ENCODE assay signal across 12 cellular contexts in the genomic region with DNA sequence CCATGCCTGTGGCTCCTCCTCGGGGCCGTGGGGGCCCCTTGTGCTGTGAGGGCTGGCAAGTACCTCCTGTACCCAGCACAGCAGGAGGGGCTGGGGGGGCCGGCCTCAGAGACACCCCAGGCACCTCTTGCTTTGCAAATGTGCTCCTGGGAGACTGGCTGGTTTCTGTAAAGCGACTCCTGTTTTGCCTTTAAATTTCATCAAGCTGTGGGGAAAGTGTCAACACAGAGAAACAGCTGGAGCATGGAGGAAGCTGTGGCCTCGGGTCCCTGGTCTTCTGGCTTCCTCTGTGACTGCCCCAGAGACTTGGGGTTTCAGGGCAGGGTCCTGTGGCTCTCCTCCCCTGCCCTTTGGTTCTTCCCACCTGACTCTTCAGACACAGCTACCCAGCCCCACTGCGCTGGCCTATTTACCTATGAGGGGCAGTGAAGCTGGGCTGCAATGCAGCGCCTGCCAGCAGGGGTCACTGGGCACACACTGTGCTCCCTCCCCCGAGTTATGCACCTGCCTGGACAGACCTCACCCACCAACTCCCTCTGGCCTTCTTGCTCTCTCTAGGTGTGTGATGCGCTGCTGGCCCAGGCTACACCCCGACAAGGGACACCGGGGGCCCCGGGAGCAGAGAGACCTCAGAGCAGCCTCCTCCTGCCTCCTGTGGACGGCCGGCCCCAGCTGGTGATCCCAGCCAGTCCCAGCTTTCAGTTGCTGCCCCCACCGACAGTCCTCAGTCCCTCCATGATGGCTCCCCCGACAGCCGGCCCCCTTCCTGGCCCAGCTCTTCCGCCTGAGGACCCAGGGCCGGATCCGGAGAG. TPM values are rescaled to one million over a fixed set of nuclear protein-coding genes. Genes with fewer than 3 reads are reported as not detected.
DNase-seq lines count a peak whose midpoint lies in the region; ATAC-seq, FAIRE-seq and TF ChIP-seq lines count a peak whose summit lies in the region.
"Had no signal": no experiment of that assay in that cellular context is flagged by ENCODE, and none has a peak within 500 bp of the region (broad histone marks: within the 10 kb centered on the region; RNA-seq: fewer than 3 reads in every experiment).

No MANE protein-coding gene starts in this region.

- ATAC-seq in HCT116 (peak; percentile 69), left lobe of liver (peak; percentile 29), GM21737 (IDR thresholded peaks at IDR 0.05; ENCODE audit: unreplicated experiment) (no peak)
- ATAC-seq in activated T-helper 17 cell treated with anti-CD3 and anti-CD28 coated beads, Interleukin-2, amount 50 U/mL, for 72 hours (replicated peaks), result peak; percentile 60
- ATAC-seq: naive thymus-derived CD8-positive, alpha-beta T cell had no signal

- no peaks in the 10 kb centered on the region for H3K79me2 ChIP-seq in HCT116 (ENCODE audit: insufficient read depth, low read length)

- peak in 2 of 3 experiments; percentile 60 to 62; a peak in 5 of 6 replicates for TF ChIP-seq CTCF in HCT116 (IDR thresholded peaks at IDR 0.05 in 2 of 3, conservative IDR thresholded peaks at IDR 0.05 in 1 of 3; ENCODE audit: borderline replicate concordance in 1 of 3, insufficient read depth in 1 of 3, low read depth in 2 of 3, low read length in 2 of 3)
- no peak for TF ChIP-seq CTCF in kidney (IDR thresholded peaks at IDR 0.05; ENCODE audit: borderline replicate concordance, extremely low read depth, insufficient read depth)

- no peak for FAIRE-seq in kidney (lab: Jason Lieb, UNC)
- FAIRE-seq: TTC549 had no signal

- DNase-seq in HCT116 (ENCODE audit: low read depth, low spot score) (no peak), left lobe of liver (ENCODE audit: low spot score) (no peak), kidney (no peak), T1000 (lab: John Stamatoyannopoulos, UW) (no peak), NCI-H1417 (lab: John Stamatoyannopoulos, UW) (no peak)
- DNase-seq: naive thymus-derived CD8-positive, alpha-beta T cell had no signal

- CTCF ChIA-PET in HCT116 (lab: Charles Lee), result no interaction called here

- H3K27me3 Mint-ChIP-seq in activated T-helper 17 cell treated with anti-CD3 and anti-CD28 coated beads, Interleukin-2, amount 50 U/mL, for 72 hours, result no peaks in the 10 kb centered on the region
- H3K27me3 Mint-ChIP-seq: naive thymus-derived CD8-positive, alpha-beta T cell had no signal

- peak overlapping the region in 4 of 10 experiments; percentile 4 to 36 (median 20); a peak in 4 of 20 replicates for H3K4me3 ChIP-seq in BLaER1 treated with 17β-estradiol and CSF1 and Interleukin-3, amounts not matched to agents 10 nM and 100 nM
- H3K4me3 ChIP-seq in HCT116 (replicated peaks in 1 of 2; ENCODE audit: low read depth in 1 of 2, low read length in 2 of 2), result no peak overlapping the region
- no peak overlapping the region for H3K4me3 ChIP-seq in kidney (ENCODE audit: low read length in 2 of 2)

- no peak for TF ChIP-seq POLR2A in HCT116 (IDR thresholded peaks at IDR 0.05; ENCODE audit: borderline replicate concordance, extremely low read depth, insufficient read depth, insufficient read length)

- no peak overlapping the region for H3K27ac Mint-ChIP-seq in activated T-helper 17 cell treated with anti-CD3 and anti-CD28 coated beads, Interleukin-2, amount 50 U/mL, for 72 hours

- peak overlapping the region in 8 of 11 experiments; percentile 41 to 81 (median 72); a peak in 17 of 22 replicates for H3K9ac ChIP-seq in BLaER1 treated with 17β-estradiol and CSF1 and Interleukin-3, amounts not matched to agents 10 nM and 100 nM
- H3K9ac ChIP-seq in HCT116 (ENCODE audit: low read length) (no peak overlapping the region), kidney (ENCODE audit: low read length in 2 of 2) (no peak overlapping the region)

- H3K27ac ChIP-seq in BLaER1 treated with 17β-estradiol and CSF1 and Interleukin-3, amounts not matched to agents 10 nM and 100 nM, result peak overlapping the region in 9 of 11 experiments; percentile 29 to 94 (median 87); a peak in 17 of 22 replicates
- H3K27ac ChIP-seq in HCT116 (ENCODE audit: low read depth, low read length) (no peak overlapping the region), kidney (ENCODE audit: low read depth in 2 of 2, low read length in 2 of 2) (no peak overlapping the region)

- H3K4me1 ChIP-seq in BLaER1 treated with 17β-estradiol and CSF1 and Interleukin-3, amounts not matched to agents 10 nM and 100 nM, result peaks cover 0 to 93% (median 71%) of the 10 kb centered on the region in 10 experiments; a peak in 17 of 20 replicates
- H3K4me1 ChIP-seq in HCT116 (ENCODE audit: control insufficient read depth in 1 of 2, insufficient read depth in 2 of 2, low read length in 2 of 2), result no peaks in the 10 kb centered on the region
- no peaks in the 10 kb centered on the region for H3K4me1 ChIP-seq in kidney (ENCODE audit: control insufficient read depth in 1 of 2, insufficient read depth in 1 of 2, low read depth in 1 of 2, low read length in 2 of 2)

- peaks cover 0 to 28% (median 0%) of the 10 kb centered on the region in 11 experiments; a peak in 7 of 22 replicates for H4K20me1 ChIP-seq in BLaER1 treated with 17β-estradiol and CSF1 and Interleukin-3, amounts not matched to agents 10 nM and 100 nM
- H4K20me1 ChIP-seq in HCT116 (ENCODE audit: insufficient read depth), result no peaks in the 10 kb centered on the region

- RAD21 ChIA-PET in HCT116 (lab: Charles Lee; ENCODE audit: low non-redundant PET in 1 of 2, low total read pairs in 2 of 2, uncharacterized antibody in 2 of 2, unreplicated experiment in 2 of 2), result no interaction called here

- BruUV-seq in HCT116 (replicated peaks; lab: Mats Ljungman, UMichigan), result no TSS peak

- H2AFZ ChIP-seq in HCT116 (ENCODE audit: low read depth, low read length, poor library complexity, severe bottlenecking), result no peak overlapping the region

- H3K9me3 Mint-ChIP-seq in activated T-helper 17 cell treated with anti-CD3 and anti-CD28 coated beads, Interleukin-2, amount 50 U/mL, for 72 hours, result no peaks in the 10 kb centered on the region
- H3K9me3 Mint-ChIP-seq: naive thymus-derived CD8-positive, alpha-beta T cell had no signal

- intact Hi-C loops in HCT116 (cut with micrococcal nuclease), result no loop called here
- intact Hi-C loops in kidney (cut with DNase I), result no loop called here

- TF ChIP-seq RAD21 in HCT116 (IDR thresholded peaks at IDR 0.05; ENCODE audit: low read depth), result no peak; the same call in 1 of the 2 replicates

- POLR2A ChIA-PET in HCT116 (lab: Charles Lee), result no interaction called here

- no peaks in the 10 kb centered on the region for H3K9me2 ChIP-seq in HCT116 (ENCODE audit: insufficient read depth)

- H3K4me3 Mint-ChIP-seq in activated T-helper 17 cell treated with anti-CD3 and anti-CD28 coated beads, Interleukin-2, amount 50 U/mL, for 72 hours, result no peak overlapping the region
- H3K4me3 Mint-ChIP-seq: naive thymus-derived CD8-positive, alpha-beta T cell had no signal

- peaks cover 10 to 27% (median 22%) of the 10 kb centered on the region in 11 experiments; a peak in 18 of 22 replicates for H3K27me3 ChIP-seq in BLaER1 treated with 17β-estradiol and CSF1 and Interleukin-3, amounts not matched to agents 10 nM and 100 nM
- H3K27me3 ChIP-seq in HCT116 (ENCODE audit: insufficient read depth, low read length), result peaks cover 7% of the 10 kb centered on the region; the same call in 1 of the 2 replicates
- H3K27me3 ChIP-seq: vagina had no signal

- peaks cover 0 to 8% (median 0%) of the 10 kb centered on the region in 11 experiments; a peak in 3 of 22 replicates for H3K9me3 ChIP-seq in BLaER1 treated with 17β-estradiol and CSF1 and Interleukin-3, amounts not matched to agents 10 nM and 100 nM (replicated peaks in 1 of 11)
- H3K9me3 ChIP-seq in HCT116 (ENCODE audit: control insufficient read depth in 1 of 2, insufficient read depth in 1 of 2, low read depth in 1 of 2, low read length in 2 of 2) (peaks cover 3 to 9% of the 10 kb centered on the region in 2 experiments; a peak in 2 of 4 replicates), kidney (ENCODE audit: control insufficient read depth in 1 of 2, low read length in 2 of 2) (no peaks in the 10 kb centered on the region)
- H3K9me3 ChIP-seq: vagina had no signal

- no peaks in the 10 kb centered on the region for H3K36me3 ChIP-seq in BLaER1 treated with 17β-estradiol and CSF1 and Interleukin-3, amounts not matched to agents 10 nM and 100 nM
- H3K36me3 ChIP-seq in HCT116 (ENCODE audit: control insufficient read depth in 1 of 2, insufficient read depth in 2 of 2, low read length in 2 of 2) (no peaks in the 10 kb centered on the region), kidney (ENCODE audit: control insufficient read depth in 1 of 2, insufficient read depth in 2 of 2, low read length in 2 of 2) (no peaks in the 10 kb centered on the region)
- H3K36me3 ChIP-seq: vagina had no signal

- H3K4me2 ChIP-seq in BLaER1 treated with 17β-estradiol and CSF1 and Interleukin-3, amounts not matched to agents 10 nM and 100 nM, result peak overlapping the region in 10 of 11 experiments; percentile 32 to 95 (median 82); a peak in 19 of 22 replicates
- no peak overlapping the region for H3K4me2 ChIP-seq in HCT116 (ENCODE audit: low read length)

- no peaks in the 10 kb centered on the region for H3K4me1 Mint-ChIP-seq in activated T-helper 17 cell treated with anti-CD3 and anti-CD28 coated beads, Interleukin-2, amount 50 U/mL, for 72 hours

- no peaks in the 10 kb centered on the region for H3K36me3 Mint-ChIP-seq in activated T-helper 17 cell treated with anti-CD3 and anti-CD28 coated beads, Interleukin-2, amount 50 U/mL, for 72 hours (ENCODE audit: low read depth)
- H3K36me3 Mint-ChIP-seq: naive thymus-derived CD8-positive, alpha-beta T cell had no signal

RNA-seq across cellular contexts. Expression of gene PEX10, which starts 17.6 kb away (rescaled TPM):
- 27.9 TPM for total RNA-seq in HCT116 (2021; ENCODE audit: unreplicated experiment)
- 20.3 and 23.2 TPM in 2 replicates for polyA plus RNA-seq in HCT116 (2012)
- total RNA-seq in activated T-helper 17 cell treated with anti-CD3 and anti-CD28 coated beads, Interleukin-2, amount 50 U/mL, for 72 hours, result 10 to 100 TPM; 10.0 to 13.1 TPM
- total RNA-seq in left lobe of liver, result 10.3 TPM
- total RNA-seq in kidney, result 25.6 TPM
- polyA plus RNA-seq in kidney (ENCODE audit: insufficient read depth, low read depth, low replicate concordance), result 26.8 TPM

RNA-seq across cellular contexts. Expression of gene RER1, which starts 38.3 kb away (rescaled TPM):
- total RNA-seq in HCT116 (2021; ENCODE audit: unreplicated experiment) (155 TPM), left lobe of liver (163 TPM), kidney (162 TPM)
- polyA plus RNA-seq in HCT116 (2012), result 137 and 147 TPM in 2 replicates
- 100 to 1,000 TPM; 120 to 180 TPM for total RNA-seq in activated T-helper 17 cell treated with anti-CD3 and anti-CD28 coated beads, Interleukin-2, amount 50 U/mL, for 72 hours
- polyA plus RNA-seq in kidney (ENCODE audit: insufficient read depth, low read depth, low replicate concordance), result 158 TPM

RNA-seq across cellular contexts. Expression of gene MORN1, which starts 38.6 kb away (rescaled TPM):
- total RNA-seq in HCT116 (2021; ENCODE audit: unreplicated experiment) (21.4 TPM), left lobe of liver (6.7 TPM), kidney (24.7 TPM)
- polyA plus RNA-seq in HCT116 (2012), result 9.1 and 10.2 TPM in 2 replicates
- total RNA-seq in activated T-helper 17 cell treated with anti-CD3 and anti-CD28 coated beads, Interleukin-2, amount 50 U/mL, for 72 hours, result 1 to 10 TPM; 4.4 to 5.3 TPM
- 9.0 TPM for polyA plus RNA-seq in kidney (ENCODE audit: insufficient read depth, low read depth, low replicate concordance)

RNA-seq across cellular contexts. Expression of gene PLCH2, which starts 46.1 kb away (rescaled TPM):
- total RNA-seq in HCT116 (2021; ENCODE audit: unreplicated experiment) (2.0 TPM), left lobe of liver (3.4 TPM), kidney (8.7 TPM)
- 1.3 and 1.6 TPM in 2 replicates for polyA plus RNA-seq in HCT116 (2012)
- 10 to 100 TPM in 1 of 2 donors, 1 to 10 TPM in 1; 3.4 to 28.1 TPM for total RNA-seq in activated T-helper 17 cell treated with anti-CD3 and anti-CD28 coated beads, Interleukin-2, amount 50 U/mL, for 72 hours
- 7.4 TPM for polyA plus RNA-seq in kidney (ENCODE audit: insufficient read depth, low read depth, low replicate concordance)
- total RNA-seq: NCI-H460 had no signal

Comparison
In these comparisons a context has a peak if more than half of its experiments do, and no peak if none do; other contexts are left out.
1. H3K27ac ChIP-seq: peak in BLaER1 treated with 17β-estradiol and CSF1 and Interleukin-3, amounts not matched to agents 10 nM and 100 nM (9 of 11); none in HCT116 (single experiment) and kidney (0 of 2).
2. H3K9ac ChIP-seq: peak in BLaER1 treated with 17β-estradiol and CSF1 and Interleukin-3, amounts not matched to agents 10 nM and 100 nM (8 of 11); none in HCT116 (single experiment) and kidney (0 of 2).